ENCODE assay signal across 8 cellular contexts in the genomic region with DNA sequence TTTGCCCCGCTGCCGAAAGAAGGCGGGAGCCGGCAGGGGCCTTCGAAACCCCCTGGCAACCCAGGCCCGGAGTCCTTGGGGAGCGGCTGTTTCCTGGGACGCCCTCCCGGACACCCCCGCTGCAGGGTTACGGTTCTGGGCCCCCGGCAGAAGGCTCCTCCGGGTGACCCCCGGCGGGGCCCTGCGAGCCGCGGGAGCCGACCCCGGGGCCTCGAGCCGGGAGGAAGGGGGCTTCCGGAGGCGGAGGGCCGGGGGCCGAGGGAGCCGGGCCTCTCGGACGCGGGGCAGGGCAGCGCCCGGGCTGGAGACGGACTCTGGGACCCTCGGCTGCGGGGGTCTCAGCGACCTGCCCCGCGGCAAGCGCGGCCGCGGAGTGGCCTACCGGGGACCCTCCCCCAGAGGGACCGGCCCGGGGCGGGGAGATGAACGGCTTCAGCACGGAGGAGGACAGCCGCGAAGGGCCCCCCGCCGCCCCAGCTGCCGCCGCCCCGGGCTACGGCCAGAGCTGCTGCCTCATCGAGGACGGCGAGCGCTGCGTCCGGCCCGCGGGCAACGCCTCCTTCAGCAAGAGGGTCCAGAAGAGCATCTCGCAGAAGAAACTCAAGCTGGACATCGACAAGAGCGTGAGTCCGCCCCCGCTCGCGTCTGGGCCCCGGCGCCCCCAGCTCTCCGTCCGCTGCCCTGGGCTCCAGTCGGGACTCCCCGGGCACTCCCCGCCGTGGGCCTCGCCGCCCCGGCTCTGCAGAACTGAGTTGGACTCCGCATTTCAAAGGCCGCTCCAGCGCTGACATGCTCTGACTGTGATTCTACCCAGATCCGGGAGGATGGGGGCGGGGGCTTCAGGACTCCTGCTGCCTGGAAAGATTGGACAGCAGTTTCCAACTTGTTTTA. TPM values are rescaled to one million over a fixed set of nuclear protein-coding genes. Genes with fewer than 3 reads are reported as not detected.
A peak's percentile ranks its signal among the peaks of the same experiment; 100 is the strongest.
DNase-seq lines count a peak whose midpoint lies in the region; ATAC-seq and TF ChIP-seq lines count a peak whose summit lies in the region.

No MANE protein-coding gene starts in this region.

- H3K36me3 Mint-ChIP-seq in Calu3 (ENCODE audit: insufficient read depth, unreplicated experiment): peaks cover 26% of the 10 kb centered on the region

- intact Hi-C loops in Calu3 (cut with micrococcal nuclease; ENCODE audit: unreplicated experiment): no loop called here

- peaks cover 6% of the 10 kb centered on the region for H3K4me1 Mint-ChIP-seq in Calu3 (ENCODE audit: low read depth, unreplicated experiment)

- H3K9me3 ChIP-seq in ectodermal cell (ENCODE audit: control insufficient read depth, low read length): no peaks in the 10 kb centered on the region
- H3K9me3 ChIP-seq in lung (ENCODE audit: control insufficient read depth in 2 of 2, insufficient read depth in 1 of 2, low read length in 1 of 2): no peaks in the 10 kb centered on the region

- H3K4me1 ChIP-seq in ectodermal cell (ENCODE audit: control insufficient read depth, insufficient read depth, low read length) (peaks cover 9% of the 10 kb centered on the region), lung (ENCODE audit: control insufficient read depth in 2 of 2, insufficient read depth in 2 of 2, low read length in 2 of 2) (peaks cover 3 to 6% of the 10 kb centered on the region in 2 donors)

- no peak for TF ChIP-seq RAD21 in Ishikawa (IDR thresholded peaks at IDR 0.05; ENCODE audit: low read depth)

- H3K4me3 Mint-ChIP-seq in Calu3 (ENCODE audit: low read depth, unreplicated experiment): peak overlapping the region; percentile 91

- DNase-seq in Calu3 (peak; percentile 54), lung (ENCODE audit: low spot score) (peak; percentile 52), NCI-H2196 treated with DMSO at 0.1 percent for 48 hours (lab: John Stamatoyannopoulos, UW; ENCODE audit: unreplicated experiment) (no peak)
- peak; percentile 53 to 62 for DNase-seq in activated CD4-positive, alpha-beta T cell treated with anti-CD3 and anti-CD28 coated beads, Interleukin-2, amount 50 U/mL, for 48 hours
- peak; percentile 5 to 26 (median 16) for DNase-seq in stimulated activated CD4-positive, alpha-beta T cell treated with anti-CD3 and anti-CD28 coated beads, TNF-alpha, amount 100 ng/mL, for 4 hours (ENCODE audit: low read depth in 3 of 3)

- no peak for TF ChIP-seq CTCF in Calu3 (IDR thresholded peaks at IDR 0.05; ENCODE audit: unreplicated experiment)
- TF ChIP-seq CTCF in lung (IDR thresholded peaks at IDR 0.05; ENCODE audit: control extremely low read depth, extremely low read depth): no peak

- H3K27ac ChIP-seq in ectodermal cell (ENCODE audit: insufficient read depth, low read depth, low read length, poor library complexity, severe bottlenecking) (no peak overlapping the region), lung (ENCODE audit: low read depth in 1 of 2, low read length in 1 of 2) (peak overlapping the region; percentile 78 to 95)

- TF ChIP-seq EP300 in Ishikawa (IDR thresholded peaks at IDR 0.05; ENCODE audit: borderline replicate concordance): no peak

- peak overlapping the region; percentile 27 for H3K27ac Mint-ChIP-seq in Calu3 (ENCODE audit: unreplicated experiment)

- H3K36me3 ChIP-seq in ectodermal cell (ENCODE audit: control insufficient read depth, insufficient read depth, low read length): peaks cover 3% of the 10 kb centered on the region
- peaks cover 2 to 4% of the 10 kb centered on the region in 2 donors for H3K36me3 ChIP-seq in lung (ENCODE audit: control insufficient read depth in 2 of 2, insufficient read depth in 2 of 2, low read length in 2 of 2)

- no peaks in the 10 kb centered on the region for H3K9me3 Mint-ChIP-seq in Calu3 (ENCODE audit: low read depth, unreplicated experiment)

- H3K27me3 ChIP-seq in ectodermal cell (ENCODE audit: control insufficient read depth, insufficient read depth, low read length, poor library complexity, severe bottlenecking) (no peaks in the 10 kb centered on the region), lung (ENCODE audit: control insufficient read depth, insufficient read depth) (no peaks in the 10 kb centered on the region)

- WGBS in ectodermal cell, 2 experiments: 0% methylated on average over 88 of the region's 88 CpGs
- WGBS in lung, 2 donors: 1% methylated on average over 78 to 88 of the region's 88 CpGs

- CTCF ChIA-PET in Calu3 (lab: Charles Lee): interaction anchor here (0.7 to 1.2 kb wide), 2 partner anchors 256 to 374 kb away, joined by 3 read pairs; partner anchors contain the start of gene GALNT10

- no TSS peak for BruUV-seq in Calu3 (replicated peaks; lab: Mats Ljungman, UMichigan)

- ATAC-seq in GM21526 (IDR thresholded peaks at IDR 0.05; ENCODE audit: low FRiP score, unreplicated experiment): peak; percentile 17
- ATAC-seq in lung (ENCODE audit: insufficient read depth, low FRiP score): no peak

- H3K4me3 ChIP-seq in ectodermal cell (ENCODE audit: insufficient read depth, low read depth, low read length): peak overlapping the region; percentile 88
- peak overlapping the region; percentile 79 for H3K4me3 ChIP-seq in lung

- H3K27me3 Mint-ChIP-seq in Calu3 (ENCODE audit: unreplicated experiment): no peaks in the 10 kb centered on the region

TF ChIP-seq in Ishikawa, 13 proteins besides CTCF, POLR2A, EP300 and RAD21:
- TF ChIP-seq, protein P1, sequence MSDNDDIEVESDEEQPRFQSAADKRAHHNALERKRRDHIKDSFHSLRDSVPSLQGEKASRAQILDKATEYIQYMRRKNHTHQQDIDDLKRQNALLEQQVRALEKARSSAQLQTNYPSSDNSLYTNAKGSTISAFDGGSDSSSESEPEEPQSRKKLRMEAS (IDR thresholded peaks at IDR 0.05): 0 out of 2 replicates have a peak, but pooled peaks have one; percentile 9
- TF ChIP-seq TEAD4 (IDR thresholded peaks at IDR 0.05) (no peak), TAF1 (IDR thresholded peaks at IDR 0.05; ENCODE audit: low read depth) (no peak), ZBTB7A (IDR thresholded peaks at IDR 0.05; ENCODE audit: low read depth) (peak; percentile 82; the same call in 1 of the 2 replicates)

RNA-seq across cellular contexts. Expression of gene SAP30L, which starts 0.6 kb away (rescaled TPM):
- total RNA-seq in Calu3 (2022) (28.7 and 38.6 TPM in 2 replicates), lung (10 to 100 TPM; 28.5 to 31.5 TPM)
- 44.8 TPM for polyA plus RNA-seq in ectodermal cell (2013, experiment 1 of 4)
- polyA plus RNA-seq in ectodermal cell (2013, experiment 2 of 4): 33.5 TPM
- 35.9 TPM for polyA plus RNA-seq in ectodermal cell (2013, experiment 3 of 4)
- 44.7 TPM for polyA plus RNA-seq in ectodermal cell (2013, experiment 4 of 4)
- 10 to 100 TPM; 18.2 to 35.4 TPM for polyA plus RNA-seq in lung

RNA-seq across cellular contexts. Expression of gene HAND1, which starts 31.6 kb away (rescaled TPM):
- total RNA-seq in Calu3 (2022) (not detected in 2 replicates), lung (under 1 TPM in 1 of 2 donors, not detected in 1; 0.21 TPM)
- polyA plus RNA-seq in ectodermal cell (2013, experiment 1 of 4): 1.5 TPM
- 0.89 TPM for polyA plus RNA-seq in ectodermal cell (2013, experiment 2 of 4)
- 4.7 TPM for polyA plus RNA-seq in ectodermal cell (2013, experiment 3 of 4)
- polyA plus RNA-seq in ectodermal cell (2013, experiment 4 of 4): 2.2 TPM
- under 1 TPM; 0.02 to 0.12 TPM for polyA plus RNA-seq in lung
